9 cellular contexts compared by ENCODE assay signal in genomic region chr16:82368041-82368440, GRCh38.
DNase-seq lines count a peak whose midpoint lies in the region; ATAC-seq and TF ChIP-seq lines count a peak whose summit lies in the region.
"Had no signal": no experiment of that assay in that cellular context is flagged by ENCODE, and none has a peak within 500 bp of the region (broad histone marks: within the 10 kb centered on the region; RNA-seq: fewer than 3 reads in every experiment).

No MANE protein-coding gene starts in this region.

- H3K27ac ChIP-seq in OCI-LY1 (ENCODE audit: low read depth, low read length, poor library complexity, severe bottlenecking): no peak overlapping the region
- H3K27ac ChIP-seq in effector memory CD4-positive, alpha-beta T cell (ENCODE audit: insufficient read depth, low read length, poor library complexity, severe bottlenecking): no peak overlapping the region
- H3K27ac ChIP-seq: parathyroid adenoma had no signal

- H3K36me3 ChIP-seq in OCI-LY1 (ENCODE audit: insufficient read depth, low read length): no peaks in the 10 kb centered on the region
- H3K36me3 ChIP-seq in effector memory CD4-positive, alpha-beta T cell (ENCODE audit: control insufficient read depth, insufficient read depth, low read length): no peaks in the 10 kb centered on the region

- no peaks in the 10 kb centered on the region for H3K4me1 ChIP-seq in OCI-LY1 (ENCODE audit: insufficient read depth, low read length, severe bottlenecking)
- H3K4me1 ChIP-seq in effector memory CD4-positive, alpha-beta T cell (ENCODE audit: control insufficient read depth, insufficient read depth, low read length, poor library complexity, severe bottlenecking): no peaks in the 10 kb centered on the region
- H3K4me1 ChIP-seq: parathyroid adenoma had no signal

- no peaks in the 10 kb centered on the region for H3K9me2 ChIP-seq in OCI-LY1 (ENCODE audit: low read depth, low read length)

- no peaks in the 10 kb centered on the region for H3K27me3 ChIP-seq in OCI-LY1 (ENCODE audit: insufficient read depth, low read length)
- no peaks in the 10 kb centered on the region for H3K27me3 ChIP-seq in effector memory CD4-positive, alpha-beta T cell (replicated peaks; ENCODE audit: control insufficient read depth, insufficient read depth, low read length, poor library complexity, severe bottlenecking)

- no peaks in the 10 kb centered on the region for H3F3A ChIP-seq in OCI-LY1 (ENCODE audit: insufficient read depth, low read length)

- H3K9ac ChIP-seq in OCI-LY1 (ENCODE audit: low read length): no peak overlapping the region
- H3K9ac ChIP-seq: parathyroid adenoma had no signal

- no peaks in the 10 kb centered on the region for H3K79me2 ChIP-seq in OCI-LY1 (ENCODE audit: insufficient read depth, low read length)
- H3K79me2 ChIP-seq: parathyroid adenoma had no signal

- DNase-seq in GM20000 (ENCODE audit: low spot score) (no peak), fibroblast of pulmonary artery (ENCODE audit: low read depth) (peak; percentile 26), pons (ENCODE audit: low spot score) (peak; percentile 72), foreskin melanocyte (no peak)
- no peak for DNase-seq in effector memory CD4-positive, alpha-beta T cell

- no peak overlapping the region for H3K4me2 ChIP-seq in OCI-LY1 (ENCODE audit: low read length)

- H3K4me3 ChIP-seq in OCI-LY1 (ENCODE audit: low read depth, low read length, poor library complexity, severe bottlenecking): no peak overlapping the region
- H3K4me3 ChIP-seq in fibroblast of pulmonary artery (replicated peaks; ENCODE audit: low read depth, low read length): no peak overlapping the region
- no peak overlapping the region for H3K4me3 ChIP-seq in effector memory CD4-positive, alpha-beta T cell (ENCODE audit: insufficient read depth, low read depth, low read length, poor library complexity, severe bottlenecking)

- H4K20me1 ChIP-seq in OCI-LY1 (ENCODE audit: insufficient read depth, low read length): no peaks in the 10 kb centered on the region

- no peaks in the 10 kb centered on the region for H3K9me3 ChIP-seq in OCI-LY1 (ENCODE audit: low read length)
- H3K9me3 ChIP-seq in effector memory CD4-positive, alpha-beta T cell (ENCODE audit: control insufficient read depth, low read length): no peaks in the 10 kb centered on the region

- H2AFZ ChIP-seq in OCI-LY1 (ENCODE audit: low read length): no peak overlapping the region
- H2AFZ ChIP-seq: parathyroid adenoma had no signal

- ATAC-seq in HG03469 (IDR thresholded peaks at IDR 0.05; ENCODE audit: unreplicated experiment): no peak
- ATAC-seq in HG03095 (IDR thresholded peaks at IDR 0.05; ENCODE audit: unreplicated experiment): no peak

- TF ChIP-seq CTCF in GM20000 (IDR thresholded peaks at IDR 0.05; ENCODE audit: extremely low read depth, missing control alignments): peak; percentile 16
- TF ChIP-seq CTCF in OCI-LY1 (IDR thresholded peaks at IDR 0.05; ENCODE audit: low read length): peak; percentile 30; the same call in 1 of the 2 replicates
- TF ChIP-seq CTCF in fibroblast of pulmonary artery (IDR thresholded peaks at IDR 0.05; ENCODE audit: low read length, missing control alignments): peak; percentile 16

Comparison
In these comparisons a context has a peak if more than half of its experiments do, and no peak if none do; other contexts are left out.
1. DNase-seq: peak in fibroblast of pulmonary artery (single experiment) and pons (single experiment); none in GM20000 (single experiment), effector memory CD4-positive, alpha-beta T cell (0 of 3) and foreskin melanocyte (single experiment).
2. Peak in every context shown above with its lines, with median percentiles within 50 percentile points of each other: CTCF ChIP-seq.